Comparison of ENCODE assay signal across 9 cellular contexts in genomic region chr2:88253997-88254396, GRCh38.
"Had no signal": no experiment of that assay in that cellular context is flagged by ENCODE, and none has a peak within 500 bp of the region (broad histone marks: within the 10 kb centered on the region; RNA-seq: fewer than 3 reads in every experiment).

No MANE protein-coding gene starts in this region.

- H2AFZ ChIP-seq: GM23338 had no signal

- ATAC-seq: GM23338 had no signal

- DNase-seq: H9, HCEC 1CT, IMR-90, KBM-7 had no signal

- FAIRE-seq: H1, H54 had no signal

- H3K4me3 ChIP-seq: GM23338 had no signal

- H3K4me1 Mint-ChIP-seq: GM23338 had no signal

- H3K27ac ChIP-seq: HL-60, KMS-11 had no signal

- H3K27ac Mint-ChIP-seq: GM23338 had no signal

- H3K4me2 ChIP-seq: GM23338, KMS-11 had no signal

- H3K9me3 Mint-ChIP-seq: GM23338, H9 had no signal

- H3K9ac ChIP-seq: KMS-11 had no signal

- H3K4me3 Mint-ChIP-seq: GM23338, H9 had no signal
